Comparison of ENCODE assay signal across 14 cellular contexts in genomic region chrX:53316860-53317237, GRCh38. TPM values are rescaled to one million over a fixed set of nuclear protein-coding genes. Genes with fewer than 3 reads are reported as not detected.
DNase-seq lines count a peak whose midpoint lies in the region; ATAC-seq, FAIRE-seq and TF ChIP-seq lines count a peak whose summit lies in the region.
"Had no signal": no experiment of that assay in that cellular context is flagged by ENCODE, and none has a peak within 500 bp of the region (broad histone marks: within the 10 kb centered on the region; RNA-seq: fewer than 3 reads in every experiment).

No MANE protein-coding gene starts in this region.

- intact Hi-C loops in body of pancreas (cut with DNase I), result loop anchor here (10.0 kb wide), 1 partner anchor 118 kb away; the partner anchor contains the start of gene HSD17B10
- intact Hi-C loops in kidney (cut with DNase I), result no loop called here
- intact Hi-C loops in sciatic nerve (cut with DNase I), result loop anchor here (10.0 kb wide), 1 partner anchor 108 kb away; the partner anchor contains the start of genes RIBC1 and SMC1A
- intact Hi-C loops in gastrocnemius medialis (cut with DNase I; ENCODE audit: low total_unique reads), result loop anchor here (2.0 kb wide), 1 partner anchor 14 kb away; no protein-coding TSS in a partner anchor

- H3K4me3 ChIP-seq in GM23338 (peak overlapping the region; percentile 69), body of pancreas (no peak overlapping the region), kidney (ENCODE audit: low read length in 2 of 2) (no peak overlapping the region), gastrocnemius medialis (no peak overlapping the region)
- H3K4me3 ChIP-seq: PC-9 had no signal

- H3K27me3 ChIP-seq in GM23338 (ENCODE audit: insufficient read depth), result no peaks in the 10 kb centered on the region
- H3K27me3 ChIP-seq in body of pancreas, result no peaks in the 10 kb centered on the region
- peaks cover 0 to 23% (median 20%) of the 10 kb centered on the region in 3 donors for H3K27me3 ChIP-seq in gastrocnemius medialis

- H3K27me3 Mint-ChIP-seq in GM23338 (ENCODE audit: insufficient read depth, low read depth, poor library complexity) (peaks cover 20% of the 10 kb centered on the region), mesothelial cell of epicardium (ENCODE audit: low read depth) (peaks cover 29% of the 10 kb centered on the region)

- H3K27ac ChIP-seq in GM23338 (ENCODE audit: low read depth) (no peak overlapping the region), body of pancreas (peak overlapping the region in 1 of 4 donors; percentile 28), kidney (ENCODE audit: low read depth in 2 of 2, low read length in 2 of 2) (no peak overlapping the region), gastrocnemius medialis (no peak overlapping the region)
- H3K27ac ChIP-seq: PC-9 had no signal

- H3K9me2 ChIP-seq in GM23338 (ENCODE audit: insufficient read depth), result no peaks in the 10 kb centered on the region

- peaks cover 39% of the 10 kb centered on the region for H3K4me1 Mint-ChIP-seq in GM23338
- peaks cover 39% of the 10 kb centered on the region for H3K4me1 Mint-ChIP-seq in mesothelial cell of epicardium

- H2AFZ ChIP-seq in GM23338, result no peak overlapping the region
- H2AFZ ChIP-seq: PC-9 had no signal

- no peak for TF ChIP-seq CTCF in GM23338 (conservative IDR thresholded peaks at IDR 0.05; ENCODE audit: low read depth in 2 of 2)
- TF ChIP-seq CTCF in body of pancreas (IDR thresholded peaks at IDR 0.05), result no peak
- no peak for TF ChIP-seq CTCF in kidney (IDR thresholded peaks at IDR 0.05; ENCODE audit: borderline replicate concordance, extremely low read depth, insufficient read depth)
- TF ChIP-seq CTCF in mesothelial cell of epicardium (IDR thresholded peaks at IDR 0.05; ENCODE audit: unreplicated experiment), result no peak
- no peak for TF ChIP-seq CTCF in gastrocnemius medialis (IDR thresholded peaks at IDR 0.05 in 4 of 5, conservative IDR thresholded peaks at IDR 0.05 in 1 of 5)

- whole genome bisulfite sequencing in body of pancreas, 2 donors, result 18 to 21% methylated on average over 2 to 5 of the region's 6 CpGs

- peak; percentile 26 for DNase-seq in NCI-H146 (lab: John Stamatoyannopoulos, UW)
- no peak for DNase-seq in NCI-H146 treated with DMSO at 0.1 percent for 48 hours (lab: John Stamatoyannopoulos, UW; ENCODE audit: unreplicated experiment)
- DNase-seq in GM23338 (ENCODE audit: low spot score), result no peak
- peak in 3 of 4 donors; percentile 7 to 32 (median 26) for DNase-seq in body of pancreas
- DNase-seq in kidney, result peak; percentile 52
- no peak for DNase-seq in sciatic nerve (ENCODE audit: low spot score)
- no peak for DNase-seq in mesothelial cell of epicardium (ENCODE audit: low spot score in 2 of 2, unreplicated experiment in 2 of 2)
- DNase-seq in gastrocnemius medialis, result no peak
- DNase-seq: NCI-H1417 treated with DMSO at 0.1 percent for 48 hours, NCI-H446 treated with DMSO at 0.1 percent for 48 hours had no signal

- H3K9me3 ChIP-seq in body of pancreas (no peaks in the 10 kb centered on the region), kidney (ENCODE audit: control insufficient read depth in 1 of 2, low read length in 2 of 2) (no peaks in the 10 kb centered on the region), gastrocnemius medialis (no peaks in the 10 kb centered on the region)

- H3K27ac Mint-ChIP-seq in GM23338 (no peak overlapping the region), mesothelial cell of epicardium (no peak overlapping the region)
- H3K27ac Mint-ChIP-seq: HFFc6 had no signal

- peak overlapping the region; percentile 85 for H3K4me2 ChIP-seq in GM23338
- H3K4me2 ChIP-seq: PC-9 had no signal

- H3K4me1 ChIP-seq in GM23338 (ENCODE audit: insufficient read depth) (peaks cover 12% of the 10 kb centered on the region; the same call in 1 of the 2 replicates), body of pancreas (peaks cover 32% of the 10 kb centered on the region), kidney (ENCODE audit: control insufficient read depth in 1 of 2, insufficient read depth in 1 of 2, low read depth in 1 of 2, low read length in 2 of 2) (peaks cover 0 to 8% of the 10 kb centered on the region in 2 donors), gastrocnemius medialis (peaks cover 0 to 6% of the 10 kb centered on the region in 2 donors)

- H3K79me2 ChIP-seq in GM23338 (replicated peaks; ENCODE audit: insufficient read depth), result peaks cover 90% of the 10 kb centered on the region

- H3K36me3 Mint-ChIP-seq in GM23338 (ENCODE audit: low read depth) (no peaks in the 10 kb centered on the region; the same call in 1 of the 3 replicates), mesothelial cell of epicardium (no peaks in the 10 kb centered on the region)

- no peaks in the 10 kb centered on the region for H3F3A ChIP-seq in GM23338 (replicated peaks; ENCODE audit: low read depth)

- no peaks in the 10 kb centered on the region for H3K9me3 Mint-ChIP-seq in GM23338
- peaks cover 4% of the 10 kb centered on the region for H3K9me3 Mint-ChIP-seq in mesothelial cell of epicardium
- H3K9me3 Mint-ChIP-seq: HFFc6 had no signal

- peaks cover 19% of the 10 kb centered on the region for H4K20me1 ChIP-seq in GM23338 (replicated peaks; ENCODE audit: insufficient read depth)

- H3K36me3 ChIP-seq in GM23338 (ENCODE audit: insufficient read depth) (no peaks in the 10 kb centered on the region), body of pancreas (replicated peaks in 1 of 2; ENCODE audit: insufficient read depth in 1 of 2, low read depth in 2 of 2) (no peaks in the 10 kb centered on the region), kidney (ENCODE audit: control insufficient read depth in 1 of 2, insufficient read depth in 2 of 2, low read length in 2 of 2) (no peaks in the 10 kb centered on the region), gastrocnemius medialis (no peaks in the 10 kb centered on the region)

- ATAC-seq in GM23338, result no peak
- peak; percentile 25 for ATAC-seq in body of pancreas
- ATAC-seq in sciatic nerve, result no peak
- ATAC-seq in gastrocnemius medialis, result no peak

- FAIRE-seq in kidney (lab: Jason Lieb, UNC), result no peak
- FAIRE-seq: H54, HepG2 had no signal

- in situ Hi-C loops in gastrocnemius medialis (cut with MboI; ENCODE audit: low sequenced_read_pairs in 4 of 4), result loop anchor here in 3 of 4 donors (10.0 to 25.0 kb wide), 2 partner anchors 108 to 120 kb away; partner anchors contain the start of genes HSD17B10 (in 2 of the 3), RIBC1 (in 1 of the 3) and SMC1A (in 1 of the 3)

- no peak for TF ChIP-seq POLR2A in body of pancreas (IDR thresholded peaks at IDR 0.05)
- TF ChIP-seq POLR2A in gastrocnemius medialis (IDR thresholded peaks at IDR 0.05), result no peak

- peak overlapping the region; percentile 93; the same call in 2 of the 3 replicates for H3K4me3 Mint-ChIP-seq in GM23338
- no peak overlapping the region for H3K4me3 Mint-ChIP-seq in mesothelial cell of epicardium
- H3K4me3 Mint-ChIP-seq: HFFc6 had no signal

- no peak overlapping the region for H3K9ac ChIP-seq in kidney (ENCODE audit: low read length in 2 of 2)

TF ChIP-seq in GM23338, 12 proteins besides CTCF, POLR2A, EP300 and RAD21 (continues in another document):
- TF ChIP-seq JUNB (IDR thresholded peaks at IDR 0.05; ENCODE audit: unreplicated experiment), result no peak
- TF ChIP-seq ETS1 (IDR thresholded peaks at IDR 0.05), result no peak
- no peak for TF ChIP-seq REST (IDR thresholded peaks at IDR 0.05; ENCODE audit: unreplicated experiment)
- TF ChIP-seq EZH2phosphoT487 (IDR thresholded peaks at IDR 0.05; ENCODE audit: unreplicated experiment), result no peak
- TF ChIP-seq ZNF114 (CRISPR knock-in tag; IDR thresholded peaks at IDR 0.05), result no peak
- no peak for TF ChIP-seq POLR2AphosphoS5 (IDR thresholded peaks at IDR 0.05; ENCODE audit: low read depth)
- TF ChIP-seq EZH2 (IDR thresholded peaks at IDR 0.05; ENCODE audit: low read depth, unreplicated experiment), result no peak
- no peak for TF ChIP-seq NANOG (IDR thresholded peaks at IDR 0.05; ENCODE audit: borderline replicate concordance)

RNA-seq across cellular contexts. Expression of gene IQSEC2, which starts 35.5 kb away (rescaled TPM):
- 81.6 and 92.2 TPM in 2 replicates for total RNA-seq in GM23338 (2014; rRNA removed; shearing (Covaris generic))
- 10.7 and 12.3 TPM in 2 replicates for polyA plus RNA-seq in GM23338 (2016; fragmentation: Nextera tagmentation; extraction: Ambion mirVana)
- 10 to 100 TPM; 12.7 to 30.3 TPM for total RNA-seq in body of pancreas
- total RNA-seq in kidney, result 20.9 TPM
- polyA plus RNA-seq in kidney (ENCODE audit: insufficient read depth, low read depth, low replicate concordance), result 56.2 TPM
- total RNA-seq in sciatic nerve, result 18.0 TPM
- 19.8 to 23.0 TPM (median 22.2 TPM) in 3 replicates for total RNA-seq in mesothelial cell of epicardium
- 100 to 1,000 TPM in 1 of 4 donors, 10 to 100 TPM in 3; 59.2 to 127 (median 73.9) TPM for total RNA-seq in gastrocnemius medialis

Comparison
In these comparisons a context has a peak if more than half of its experiments do, and no peak if none do; other contexts are left out.
1. DNase-seq: peak in NCI-H146 (single experiment), body of pancreas (3 of 4) and kidney (single experiment); none in NCI-H146 treated with DMSO at 0.1 percent for 48 hours (single experiment), GM23338 (single experiment), sciatic nerve (single experiment), mesothelial cell of epicardium (0 of 2) and gastrocnemius medialis (0 of 2).